ENCODE assay signal across 14 cellular contexts in the genomic region with DNA sequence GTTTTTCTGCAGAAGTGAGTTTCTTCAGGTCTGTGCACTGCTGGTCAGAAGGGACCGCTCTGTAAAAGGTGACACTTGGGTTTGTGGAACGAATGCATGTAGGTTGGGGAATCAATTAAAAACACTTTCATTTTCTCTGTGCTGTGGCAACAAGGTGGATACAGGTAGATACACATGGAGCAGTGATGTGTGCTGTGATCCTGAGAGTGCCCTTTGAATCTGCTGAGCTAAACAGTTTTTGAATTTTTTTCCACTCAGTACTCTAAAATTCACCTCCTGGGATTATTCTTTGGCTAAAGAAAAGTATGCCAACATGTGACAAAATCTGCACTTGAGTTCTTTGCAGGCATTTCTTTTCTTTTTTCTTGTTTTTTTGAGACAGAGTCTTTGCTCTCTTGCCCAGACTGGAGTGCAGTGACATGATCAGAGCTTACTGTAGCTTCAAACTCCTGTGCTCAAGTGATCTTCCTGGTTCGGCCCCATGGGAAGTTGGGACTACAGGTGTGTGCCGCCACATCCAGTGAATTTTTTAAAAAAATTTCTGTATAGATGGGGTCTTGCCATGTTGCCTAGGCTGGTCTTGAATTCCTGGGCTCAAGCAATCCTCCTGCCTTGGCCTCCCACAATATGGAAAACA.
DNase-seq lines count a peak whose midpoint lies in the region; ATAC-seq, FAIRE-seq and TF ChIP-seq lines count a peak whose summit lies in the region.
"Had no signal": no experiment of that assay in that cellular context is flagged by ENCODE, and none has a peak within 500 bp of the region (broad histone marks: within the 10 kb centered on the region; RNA-seq: fewer than 3 reads in every experiment).

No MANE protein-coding gene starts in this region.

- H2AK5ac ChIP-seq in IMR-90 (ENCODE audit: low read depth, low read length), result no peak overlapping the region

- H3K79me2 ChIP-seq in HepG2 (ENCODE audit: insufficient read depth, low read length), result no peaks in the 10 kb centered on the region

- CTCF ChIA-PET in IMR-90 (lab: Yijun Ruan, JAX), result no interaction called here
- CTCF ChIA-PET in HepG2 (lab: Yijun Ruan, JAX; ENCODE audit: low intra/inter-chr PET ratio, low total read pairs), result no interaction called here

- H3K4me1 ChIP-seq in IMR-90 (ENCODE audit: control insufficient read depth, insufficient read depth, low read length) (no peaks in the 10 kb centered on the region), endocrine pancreas (ENCODE audit: control insufficient read depth, insufficient read depth, low read length) (no peaks in the 10 kb centered on the region), HepG2 (ENCODE audit: insufficient read depth, low read length) (no peaks in the 10 kb centered on the region)
- H3K4me1 ChIP-seq: Caco-2 had no signal

- H2AK9ac ChIP-seq in IMR-90 (replicated peaks; ENCODE audit: low read depth, low read length, poor library complexity), result no peak overlapping the region

- no peaks in the 10 kb centered on the region; a peak in 1 of 4 replicates for H3K79me1 ChIP-seq in IMR-90 (ENCODE audit: low read depth in 1 of 2, low read length in 2 of 2)

- H3K9me1 ChIP-seq in IMR-90 (ENCODE audit: insufficient read depth, low read length), result no peaks in the 10 kb centered on the region; the same call in 1 of the 2 replicates

- dilution Hi-C loops in IMR-90 (cut with HindIII; ENCODE audit: low sequenced_read_pairs, unreplicated experiment), result no loop called here

- no peak overlapping the region for H2BK15ac ChIP-seq in IMR-90 (ENCODE audit: low read depth, low read length)

- no peaks in the 10 kb centered on the region for H4K20me1 ChIP-seq in IMR-90 (ENCODE audit: insufficient read depth, low read length)
- H4K20me1 ChIP-seq in HepG2 (ENCODE audit: insufficient read depth, low read length), result no peaks in the 10 kb centered on the region

- no peaks in the 10 kb centered on the region for H3K36me3 ChIP-seq in IMR-90 (ENCODE audit: control insufficient read depth, insufficient read depth, low read length)
- no peaks in the 10 kb centered on the region for H3K36me3 ChIP-seq in endocrine pancreas (ENCODE audit: control insufficient read depth, insufficient read depth, low read length)
- no peaks in the 10 kb centered on the region for H3K36me3 ChIP-seq in HepG2 (replicated peaks in 1 of 2; ENCODE audit: control insufficient read depth in 1 of 2, insufficient read depth in 2 of 2, low read length in 2 of 2)

- H3K9ac ChIP-seq in IMR-90 (ENCODE audit: low read depth, low read length) (no peak overlapping the region), endocrine pancreas (ENCODE audit: control insufficient read depth, insufficient read depth, low read length) (no peak overlapping the region), HepG2 (ENCODE audit: insufficient read depth, low read depth, low read length) (no peak overlapping the region)

- H3K4me3 ChIP-seq in IMR-90 (ENCODE audit: insufficient read depth, low read depth, low read length), result no peak overlapping the region
- H3K4me3 ChIP-seq in endocrine pancreas (ENCODE audit: control insufficient read depth, insufficient read depth, low read length), result peak overlapping the region; percentile 61
- no peak overlapping the region for H3K4me3 ChIP-seq in HepG2 (replicated peaks in 1 of 3; ENCODE audit: insufficient read depth in 1 of 3, low read depth in 2 of 3, low read length in 3 of 3)

- intact Hi-C loops in IMR-90 (cut with micrococcal nuclease), result no loop called here
- intact Hi-C loops in HepG2 (cut with micrococcal nuclease; ENCODE audit: unreplicated experiment), result no loop called here
- intact Hi-C loops in Right ventricle myocardium superior (cut with DNase I), result no loop called here

- peaks cover 9% of the 10 kb centered on the region for H3K36me3 Mint-ChIP-seq in type B pancreatic cell

- no peak overlapping the region for H2BK5ac ChIP-seq in IMR-90 (ENCODE audit: low read depth, low read length, poor library complexity, severe bottlenecking)

- no peak for ATAC-seq in IMR-90 (ENCODE audit: low read depth)
- ATAC-seq in HepG2, result no peak
- no peak for ATAC-seq in Right ventricle myocardium superior (ENCODE audit: poor library complexity)
- no peak for ATAC-seq in GM19463 (IDR thresholded peaks at IDR 0.05; ENCODE audit: unreplicated experiment)
- ATAC-seq: CD8-positive, alpha-beta T cell; HCT116 had no signal

- no peak for TF ChIP-seq EP300 in HepG2 (IDR thresholded peaks at IDR 0.05; ENCODE audit: low read depth in 2 of 2, low read length in 2 of 2)
- TF ChIP-seq EP300 in HepG2 (CRISPR knock-in tag; IDR thresholded peaks at IDR 0.05; ENCODE audit: borderline replicate concordance), result no peak

- H4K91ac ChIP-seq in IMR-90 (ENCODE audit: insufficient read depth, low read depth, low read length), result no peak overlapping the region

- POLR2A ChIA-PET in IMR-90 (lab: Charles Lee; ENCODE audit: unreplicated experiment) (no interaction called here), HepG2 (lab: Yijun Ruan, JAX) (no interaction called here)

- no peak overlapping the region for H4K8ac ChIP-seq in IMR-90 (ENCODE audit: low read depth in 2 of 2, low read length in 2 of 2)

- BruUV-seq in IMR-90 (replicated peaks; lab: Mats Ljungman, UMichigan) (no TSS peak), HepG2 (replicated peaks; lab: Mats Ljungman, UMichigan) (no TSS peak)

- in situ Hi-C loops in IMR-90 (cut with MboI; ENCODE audit: low sequenced_read_pairs), result no loop called here
- in situ Hi-C loops in HepG2 (cut with HindIII; ENCODE audit: extremely low pct_ligation_motif_present, low pct_unique_long_range_greater_than_20kb), result no loop called here

- TF ChIP-seq CTCF in IMR-90 (conservative IDR thresholded peaks at IDR 0.05; ENCODE audit: low read depth, low read length) (no peak), HepG2 (CRISPR knock-in tag; IDR thresholded peaks at IDR 0.05) (no peak), type B pancreatic cell (conservative IDR thresholded peaks at IDR 0.05) (no peak)

- WGBS in IMR-90 (ENCODE audit: extremely low coverage in 2 of 2, insufficient read length in 1 of 2), 2 experiments, result no CpG with 5 or more reads among the region's 4 CpGs
- 97% methylated on average over 4 of the region's 4 CpGs for WGBS in HepG2 (ENCODE audit: low lambda C conversion rate)

- H3K23ac ChIP-seq in IMR-90 (ENCODE audit: low read depth, low read length), result no peak overlapping the region

- no peak overlapping the region for H4K5ac ChIP-seq in IMR-90 (ENCODE audit: low read depth, low read length)

- H2BK120ac ChIP-seq in IMR-90 (ENCODE audit: low read depth, low read length), result no peak overlapping the region

- TF ChIP-seq POLR2A in IMR-90 (IDR thresholded peaks at IDR 0.05; ENCODE audit: low read depth, low read length) (no peak), HepG2 (IDR thresholded peaks at IDR 0.05; ENCODE audit: insufficient read depth in 1 of 2, low read depth in 2 of 2, low read length in 2 of 2) (no peak)

- H3K27me3 ChIP-seq in IMR-90 (ENCODE audit: control insufficient read depth, insufficient read depth, low read length) (no peaks in the 10 kb centered on the region), endocrine pancreas (ENCODE audit: control insufficient read depth, insufficient read depth, low read length) (no peaks in the 10 kb centered on the region), HepG2 (ENCODE audit: control insufficient read depth in 1 of 2, insufficient read depth in 2 of 2, low read length in 2 of 2) (no peaks in the 10 kb centered on the region)

- H3K9me3 ChIP-seq in IMR-90 (ENCODE audit: control insufficient read depth, insufficient read depth, low read length), result no peaks in the 10 kb centered on the region
- H3K9me3 ChIP-seq in endocrine pancreas (ENCODE audit: control insufficient read depth, low read length), result no peaks in the 10 kb centered on the region
- H3K9me3 ChIP-seq in HepG2 (ENCODE audit: low read length), result no peaks in the 10 kb centered on the region
- H3K9me3 ChIP-seq: Caco-2 had no signal

- peaks cover 13% of the 10 kb centered on the region for H3K4me1 Mint-ChIP-seq in type B pancreatic cell (ENCODE audit: unreplicated experiment)

- peak overlapping the region; percentile 50 for H3K27ac Mint-ChIP-seq in type B pancreatic cell
- H3K27ac Mint-ChIP-seq: CD8-positive, alpha-beta T cell; IgD-negative memory B cell had no signal

- H3K56ac ChIP-seq in IMR-90 (ENCODE audit: extremely low read depth, insufficient read depth, low read length), result no peak overlapping the region

- H3K4ac ChIP-seq in IMR-90 (ENCODE audit: low read depth, low read length), result no peak overlapping the region

- H3K27me3 Mint-ChIP-seq in type B pancreatic cell, result no peaks in the 10 kb centered on the region
- H3K27me3 Mint-ChIP-seq: IgD-negative memory B cell had no signal

- H3K4me2 ChIP-seq in IMR-90 (ENCODE audit: low read depth, low read length) (no peak overlapping the region), HepG2 (ENCODE audit: low read depth, low read length) (no peak overlapping the region)

- no peak for TF ChIP-seq RAD21 in IMR-90 (IDR thresholded peaks at IDR 0.05; ENCODE audit: low read length)
- no peak for TF ChIP-seq RAD21 in HepG2 (CRISPR knock-in tag; IDR thresholded peaks at IDR 0.05)

- no peak for DNase-seq in IMR-90
- DNase-seq in HepG2 (ENCODE audit: low spot score), result no peak
- DNase-seq in type B pancreatic cell (ENCODE audit: extremely low spot score, unreplicated experiment), result no peak
- DNase-seq in Right ventricle myocardium superior, result no peak
- no peak for DNase-seq in hippocampal formation (lab: John Stamatoyannopoulos, UW)
- DNase-seq: Caco-2; CD8-positive, alpha-beta T cell had no signal

- H2AFZ ChIP-seq in IMR-90 (replicated peaks; ENCODE audit: low read length, poor library complexity) (no peak overlapping the region), HepG2 (ENCODE audit: low read length) (no peak overlapping the region)

- H3K27ac ChIP-seq in IMR-90 (ENCODE audit: insufficient read depth, low read length), result no peak overlapping the region
- no peak overlapping the region for H3K27ac ChIP-seq in HepG2 (ENCODE audit: extremely low read length, insufficient read depth, low read length)

- H3K14ac ChIP-seq in IMR-90 (replicated peaks; ENCODE audit: low read depth, low read length), result no peak overlapping the region

- peak overlapping the region; percentile 62 for H3K4me3 Mint-ChIP-seq in type B pancreatic cell
- H3K4me3 Mint-ChIP-seq: CD14-positive monocyte; CD8-positive, alpha-beta T cell; IgD-negative memory B cell had no signal

- no peak overlapping the region for H3K18ac ChIP-seq in IMR-90 (ENCODE audit: low read depth, low read length)

- no peak for FAIRE-seq in HepG2 (lab: Jason Lieb, UNC)
- FAIRE-seq: A204.1, H54 had no signal

- no peak overlapping the region for H2BK20ac ChIP-seq in IMR-90 (ENCODE audit: low read depth, low read length)

- H3K9me3 Mint-ChIP-seq in type B pancreatic cell, result no peaks in the 10 kb centered on the region
- H3K9me3 Mint-ChIP-seq: CD14-positive monocyte; CD8-positive, alpha-beta T cell; IgD-negative memory B cell had no signal

TF ChIP-seq in IMR-90, 13 proteins besides CTCF, POLR2A, EP300 and RAD21 (continues in another document):
- TF ChIP-seq SMC3 (IDR thresholded peaks at IDR 0.05; ENCODE audit: low read depth, low read length), result no peak
- peak; percentile 94 for TF ChIP-seq MAFK (IDR thresholded peaks at IDR 0.05; ENCODE audit: low read depth, low read length)
